Comparison of ENCODE assay signal across 8 cellular contexts in genomic region chr5:72234265-72234700, GRCh38.
DNase-seq lines count a peak whose midpoint lies in the region; ATAC-seq, FAIRE-seq and TF ChIP-seq lines count a peak whose summit lies in the region.

No MANE protein-coding gene starts in this region.

- H3K4me3 ChIP-seq in fibroblast of mammary gland (ENCODE audit: control insufficient read depth, low read depth, low read length) (no peak overlapping the region), left ventricle myocardium inferior (no peak overlapping the region)

- no peaks in the 10 kb centered on the region for H3K27me3 ChIP-seq in left ventricle myocardium inferior (ENCODE audit: low read depth)

- TF ChIP-seq CTCF in fibroblast of mammary gland (conservative IDR thresholded peaks at IDR 0.05; ENCODE audit: control insufficient read depth, insufficient read depth, low read depth, low read length) (no peak), left ventricle myocardium inferior (IDR thresholded peaks at IDR 0.05; ENCODE audit: borderline replicate concordance) (no peak)

- H3K27ac ChIP-seq in left ventricle myocardium inferior (replicated peaks) = no peak overlapping the region

- DNase-seq in AG08396 (ENCODE audit: low spot score) (peak; percentile 36), RCC 7860 (ENCODE audit: low spot score) (peak; percentile 31), fibroblast of mammary gland (ENCODE audit: low read depth) (peak; percentile 67), NCI-H524 (lab: John Stamatoyannopoulos, UW) (no peak), left ventricle myocardium inferior (no peak), cerebellum (ENCODE audit: low spot score) (no peak)

- ATAC-seq in GM18520 (IDR thresholded peaks at IDR 0.05; ENCODE audit: unreplicated experiment) = peak; percentile 95
- ATAC-seq in HG02981 (IDR thresholded peaks at IDR 0.05; ENCODE audit: unreplicated experiment) = peak; percentile 82

- intact Hi-C loops in left ventricle myocardium inferior (cut with micrococcal nuclease) = no loop called here

- peak; percentile 70 for FAIRE-seq in RCC 7860 (lab: Jason Lieb, UNC)

- peaks cover 19% of the 10 kb centered on the region for H3K36me3 ChIP-seq in left ventricle myocardium inferior

- peaks cover 19% of the 10 kb centered on the region for H3K4me1 ChIP-seq in left ventricle myocardium inferior

- H3K9me3 ChIP-seq in left ventricle myocardium inferior (replicated peaks) = no peaks in the 10 kb centered on the region

Comparison
In these comparisons a context has a peak if more than half of its experiments do, and no peak if none do; other contexts are left out.
1. DNase-seq: peak in AG08396 (single experiment), RCC 7860 (single experiment) and fibroblast of mammary gland (single experiment); none in NCI-H524 (0 of 2), left ventricle myocardium inferior (single experiment) and cerebellum (single experiment).